ENCODE assay signal across 22 cellular contexts in genomic region chr3:168876346-168877035, GRCh38.
DNase-seq lines count a peak whose midpoint lies in the region; TF ChIP-seq lines count a peak whose summit lies in the region.
"Had no signal": no experiment of that assay in that cellular context is flagged by ENCODE, and none has a peak within 500 bp of the region (broad histone marks: within the 10 kb centered on the region; RNA-seq: fewer than 3 reads in every experiment).

No MANE protein-coding gene starts in this region.

- DNase-seq in ELF-1 (ENCODE audit: low read depth, low spot score) (peak; percentile 12), NCI-H526 (lab: John Stamatoyannopoulos, UW) (peak; percentile 50 to 68), left ventricle myocardium inferior (no peak), pulmonary artery endothelial cell (ENCODE audit: low read depth, low spot score) (peak; percentile 78), T-helper 2 cell (no peak), NCI-H748 (lab: John Stamatoyannopoulos, UW; ENCODE audit: unreplicated experiment) (no peak)
- no peak for DNase-seq in CD4-positive, alpha-beta memory T cell
- DNase-seq: activated CD4-positive, alpha-beta T cell treated with anti-CD3 and anti-CD28 coated beads for 48 hours; activated naive CD8-positive, alpha-beta T cell treated with anti-CD3 and anti-CD28 coated beads for 36 hours; CD8-positive, alpha-beta T cell; DMS53; GOT3; naive B cell; NCI-H2029; NCI-H510A; SHP77; sigmoid colon; T-cell; testis had no signal

- peaks cover 48% of the 10 kb centered on the region for H3K4me1 ChIP-seq in left ventricle myocardium inferior
- H3K4me1 ChIP-seq in CD4-positive, alpha-beta memory T cell (ENCODE audit: insufficient read depth, low read length): no peaks in the 10 kb centered on the region
- H3K4me1 ChIP-seq: testis had no signal

- POLR2A ChIA-PET in CD4-positive, alpha-beta memory T cell (lab: Charles Lee; ENCODE audit: partially characterized antibody): no interaction called here

- no peak overlapping the region for H3K27ac Mint-ChIP-seq in CD4-positive, alpha-beta memory T cell
- H3K27ac Mint-ChIP-seq: activated naive CD8-positive, alpha-beta T cell treated with anti-CD3 and anti-CD28 coated beads for 36 hours; CD8-positive, alpha-beta T cell; naive B cell; stimulated activated effector memory CD8-positive, alpha-beta T cell treated with anti-CD3 and anti-CD28 coated beads, Interleukin-12 subunit alpha, Interleukin-12 subunit beta, amount 100 ng/mL, for 72 hours; T-cell had no signal

- H3K9me3 ChIP-seq in left ventricle myocardium inferior (replicated peaks): no peaks in the 10 kb centered on the region
- no peaks in the 10 kb centered on the region for H3K9me3 ChIP-seq in CD4-positive, alpha-beta memory T cell (ENCODE audit: control insufficient read depth in 1 of 2, low read length in 2 of 2)
- H3K9me3 ChIP-seq: sigmoid colon, testis had no signal

- H3K36me3 ChIP-seq in left ventricle myocardium inferior: no peaks in the 10 kb centered on the region
- H3K36me3 ChIP-seq in CD4-positive, alpha-beta memory T cell (ENCODE audit: insufficient read depth, low read length): no peaks in the 10 kb centered on the region
- H3K36me3 ChIP-seq: sigmoid colon had no signal

- H3K27me3 ChIP-seq in left ventricle myocardium inferior (ENCODE audit: low read depth): no peaks in the 10 kb centered on the region
- H3K27me3 ChIP-seq in CD4-positive, alpha-beta memory T cell (ENCODE audit: insufficient read depth, low read length): no peaks in the 10 kb centered on the region
- H3K27me3 ChIP-seq: hepatocyte, sigmoid colon, testis had no signal

- H3K4me1 Mint-ChIP-seq in CD4-positive, alpha-beta memory T cell: peaks cover 0 to 1% (median under 1%) of the 10 kb centered on the region in 4 donors
- H3K4me1 Mint-ChIP-seq: activated naive CD8-positive, alpha-beta T cell treated with anti-CD3 and anti-CD28 coated beads for 36 hours; naive B cell; stimulated activated effector memory CD8-positive, alpha-beta T cell treated with anti-CD3 and anti-CD28 coated beads, Interleukin-12 subunit alpha, Interleukin-12 subunit beta, amount 100 ng/mL, for 72 hours; T-cell had no signal

- no peak overlapping the region for H3K4me3 Mint-ChIP-seq in CD4-positive, alpha-beta memory T cell
- H3K4me3 Mint-ChIP-seq: activated naive CD8-positive, alpha-beta T cell treated with anti-CD3 and anti-CD28 coated beads for 36 hours; CD8-positive, alpha-beta T cell; naive B cell; stimulated activated effector memory CD8-positive, alpha-beta T cell treated with anti-CD3 and anti-CD28 coated beads, Interleukin-12 subunit alpha, Interleukin-12 subunit beta, amount 100 ng/mL, for 72 hours; T-cell had no signal

- no peak for TF ChIP-seq CTCF in left ventricle myocardium inferior (IDR thresholded peaks at IDR 0.05; ENCODE audit: borderline replicate concordance)

- H3K27ac ChIP-seq in left ventricle myocardium inferior (replicated peaks): peak overlapping the region; percentile 68
- H3K27ac ChIP-seq in CD4-positive, alpha-beta memory T cell (ENCODE audit: low read depth, low read length): no peak overlapping the region
- H3K27ac ChIP-seq: hepatocyte, KMS-11, sigmoid colon, testis had no signal

- H3K4me3 ChIP-seq in left ventricle myocardium inferior: no peak overlapping the region
- no peak overlapping the region for H3K4me3 ChIP-seq in CD4-positive, alpha-beta memory T cell (ENCODE audit: low read length in 2 of 2)
- H3K4me3 ChIP-seq: hepatocyte, sigmoid colon, testis had no signal

- H3K27me3 Mint-ChIP-seq in CD4-positive, alpha-beta memory T cell: no peaks in the 10 kb centered on the region
- H3K27me3 Mint-ChIP-seq: activated naive CD8-positive, alpha-beta T cell treated with anti-CD3 and anti-CD28 coated beads for 36 hours; naive B cell had no signal

- CTCF ChIA-PET in CD4-positive, alpha-beta memory T cell (lab: Charles Lee; ENCODE audit: partially characterized antibody): interaction anchor here (1.1 kb wide), 1 partner anchor 13 kb away, joined by 3 read pairs; no protein-coding TSS in a partner anchor

- H3K9me3 Mint-ChIP-seq in CD4-positive, alpha-beta memory T cell: peaks cover 0 to 3% (median under 1%) of the 10 kb centered on the region in 8 donors
- H3K9me3 Mint-ChIP-seq: activated naive CD8-positive, alpha-beta T cell treated with anti-CD3 and anti-CD28 coated beads for 36 hours; CD8-positive, alpha-beta T cell; naive B cell had no signal

- no peaks in the 10 kb centered on the region for H3K36me3 Mint-ChIP-seq in CD4-positive, alpha-beta memory T cell
- H3K36me3 Mint-ChIP-seq: activated naive CD8-positive, alpha-beta T cell treated with anti-CD3 and anti-CD28 coated beads for 36 hours; CD8-positive, alpha-beta T cell; naive B cell; stimulated activated effector memory CD8-positive, alpha-beta T cell treated with anti-CD3 and anti-CD28 coated beads, Interleukin-12 subunit alpha, Interleukin-12 subunit beta, amount 100 ng/mL, for 72 hours; T-cell had no signal

- intact Hi-C loops in left ventricle myocardium inferior (cut with micrococcal nuclease): no loop called here
- intact Hi-C loops in CD4-positive, alpha-beta memory T cell (cut with micrococcal nuclease): no loop called here

Comparison
In these comparisons a context has a peak if more than half of its experiments do, and no peak if none do; other contexts are left out.
1. DNase-seq: peak in ELF-1 (single experiment), NCI-H526 (2 of 2) and pulmonary artery endothelial cell (single experiment); none in left ventricle myocardium inferior (single experiment), T-helper 2 cell (0 of 5), CD4-positive, alpha-beta memory T cell (0 of 5) and NCI-H748 (single experiment).